Comparison of ENCODE assay signal across 1 cellular context in the genomic region with DNA sequence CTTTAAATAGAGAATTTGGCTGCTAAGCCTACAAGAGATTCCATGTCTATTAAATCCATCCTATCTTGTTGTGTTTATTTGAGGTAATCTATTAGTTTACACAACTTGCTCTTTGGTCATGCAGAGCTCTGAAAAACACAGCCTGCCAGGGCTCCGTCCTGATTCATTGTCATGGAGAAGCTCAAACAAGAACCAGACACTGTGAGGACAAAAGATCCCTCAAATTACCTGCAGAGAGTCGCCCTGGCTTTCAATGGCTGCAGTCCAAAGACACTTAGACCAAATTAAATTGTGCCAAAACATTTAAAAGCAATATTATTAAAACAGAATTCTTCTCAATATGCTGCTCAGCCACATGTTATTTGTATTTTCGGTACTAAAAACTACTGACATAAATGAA.
TF ChIP-seq lines count a peak whose summit lies in the region.

No MANE protein-coding gene starts in this region.

TF ChIP-seq in H1, 55 proteins besides CTCF, POLR2A, EP300 and RAD21 (continued from another document):
- TF ChIP-seq, protein P1, sequence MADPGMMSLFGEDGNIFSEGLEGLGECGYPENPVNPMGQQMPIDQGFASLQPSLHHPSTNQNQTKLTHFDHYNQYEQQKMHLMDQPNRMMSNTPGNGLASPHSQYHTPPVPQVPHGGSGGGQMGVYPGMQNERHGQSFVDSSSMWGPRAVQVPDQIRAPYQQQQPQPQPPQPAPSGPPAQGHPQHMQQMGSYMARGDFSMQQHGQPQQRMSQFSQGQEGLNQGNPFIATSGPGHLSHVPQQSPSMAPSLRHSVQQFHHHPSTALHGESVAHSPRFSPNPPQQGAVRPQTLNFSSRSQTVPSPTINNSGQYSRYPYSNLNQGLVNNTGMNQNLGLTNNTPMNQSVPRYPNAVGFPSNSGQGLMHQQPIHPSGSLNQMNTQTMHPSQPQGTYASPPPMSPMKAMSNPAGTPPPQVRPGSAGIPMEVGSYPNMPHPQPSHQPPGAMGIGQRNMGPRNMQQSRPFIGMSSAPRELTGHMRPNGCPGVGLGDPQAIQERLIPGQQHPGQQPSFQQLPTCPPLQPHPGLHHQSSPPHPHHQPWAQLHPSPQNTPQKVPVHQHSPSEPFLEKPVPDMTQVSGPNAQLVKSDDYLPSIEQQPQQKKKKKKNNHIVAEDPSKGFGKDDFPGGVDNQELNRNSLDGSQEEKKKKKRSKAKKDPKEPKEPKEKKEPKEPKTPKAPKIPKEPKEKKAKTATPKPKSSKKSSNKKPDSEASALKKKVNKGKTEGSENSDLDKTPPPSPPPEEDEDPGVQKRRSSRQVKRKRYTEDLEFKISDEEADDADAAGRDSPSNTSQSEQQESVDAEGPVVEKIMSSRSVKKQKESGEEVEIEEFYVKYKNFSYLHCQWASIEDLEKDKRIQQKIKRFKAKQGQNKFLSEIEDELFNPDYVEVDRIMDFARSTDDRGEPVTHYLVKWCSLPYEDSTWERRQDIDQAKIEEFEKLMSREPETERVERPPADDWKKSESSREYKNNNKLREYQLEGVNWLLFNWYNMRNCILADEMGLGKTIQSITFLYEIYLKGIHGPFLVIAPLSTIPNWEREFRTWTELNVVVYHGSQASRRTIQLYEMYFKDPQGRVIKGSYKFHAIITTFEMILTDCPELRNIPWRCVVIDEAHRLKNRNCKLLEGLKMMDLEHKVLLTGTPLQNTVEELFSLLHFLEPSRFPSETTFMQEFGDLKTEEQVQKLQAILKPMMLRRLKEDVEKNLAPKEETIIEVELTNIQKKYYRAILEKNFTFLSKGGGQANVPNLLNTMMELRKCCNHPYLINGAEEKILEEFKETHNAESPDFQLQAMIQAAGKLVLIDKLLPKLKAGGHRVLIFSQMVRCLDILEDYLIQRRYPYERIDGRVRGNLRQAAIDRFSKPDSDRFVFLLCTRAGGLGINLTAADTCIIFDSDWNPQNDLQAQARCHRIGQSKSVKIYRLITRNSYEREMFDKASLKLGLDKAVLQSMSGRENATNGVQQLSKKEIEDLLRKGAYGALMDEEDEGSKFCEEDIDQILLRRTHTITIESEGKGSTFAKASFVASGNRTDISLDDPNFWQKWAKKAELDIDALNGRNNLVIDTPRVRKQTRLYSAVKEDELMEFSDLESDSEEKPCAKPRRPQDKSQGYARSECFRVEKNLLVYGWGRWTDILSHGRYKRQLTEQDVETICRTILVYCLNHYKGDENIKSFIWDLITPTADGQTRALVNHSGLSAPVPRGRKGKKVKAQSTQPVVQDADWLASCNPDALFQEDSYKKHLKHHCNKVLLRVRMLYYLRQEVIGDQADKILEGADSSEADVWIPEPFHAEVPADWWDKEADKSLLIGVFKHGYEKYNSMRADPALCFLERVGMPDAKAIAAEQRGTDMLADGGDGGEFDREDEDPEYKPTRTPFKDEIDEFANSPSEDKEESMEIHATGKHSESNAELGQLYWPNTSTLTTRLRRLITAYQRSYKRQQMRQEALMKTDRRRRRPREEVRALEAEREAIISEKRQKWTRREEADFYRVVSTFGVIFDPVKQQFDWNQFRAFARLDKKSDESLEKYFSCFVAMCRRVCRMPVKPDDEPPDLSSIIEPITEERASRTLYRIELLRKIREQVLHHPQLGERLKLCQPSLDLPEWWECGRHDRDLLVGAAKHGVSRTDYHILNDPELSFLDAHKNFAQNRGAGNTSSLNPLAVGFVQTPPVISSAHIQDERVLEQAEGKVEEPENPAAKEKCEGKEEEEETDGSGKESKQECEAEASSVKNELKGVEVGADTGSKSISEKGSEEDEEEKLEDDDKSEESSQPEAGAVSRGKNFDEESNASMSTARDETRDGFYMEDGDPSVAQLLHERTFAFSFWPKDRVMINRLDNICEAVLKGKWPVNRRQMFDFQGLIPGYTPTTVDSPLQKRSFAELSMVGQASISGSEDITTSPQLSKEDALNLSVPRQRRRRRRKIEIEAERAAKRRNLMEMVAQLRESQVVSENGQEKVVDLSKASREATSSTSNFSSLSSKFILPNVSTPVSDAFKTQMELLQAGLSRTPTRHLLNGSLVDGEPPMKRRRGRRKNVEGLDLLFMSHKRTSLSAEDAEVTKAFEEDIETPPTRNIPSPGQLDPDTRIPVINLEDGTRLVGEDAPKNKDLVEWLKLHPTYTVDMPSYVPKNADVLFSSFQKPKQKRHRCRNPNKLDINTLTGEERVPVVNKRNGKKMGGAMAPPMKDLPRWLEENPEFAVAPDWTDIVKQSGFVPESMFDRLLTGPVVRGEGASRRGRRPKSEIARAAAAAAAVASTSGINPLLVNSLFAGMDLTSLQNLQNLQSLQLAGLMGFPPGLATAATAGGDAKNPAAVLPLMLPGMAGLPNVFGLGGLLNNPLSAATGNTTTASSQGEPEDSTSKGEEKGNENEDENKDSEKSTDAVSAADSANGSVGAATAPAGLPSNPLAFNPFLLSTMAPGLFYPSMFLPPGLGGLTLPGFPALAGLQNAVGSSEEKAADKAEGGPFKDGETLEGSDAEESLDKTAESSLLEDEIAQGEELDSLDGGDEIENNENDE (IDR thresholded peaks at IDR 0.05; ENCODE audit: insufficient replicate concordance, low read length) = peak; percentile 93
- TF ChIP-seq CHD2 (IDR thresholded peaks at IDR 0.05; ENCODE audit: low read length) = no peak
- no peak for TF ChIP-seq SRF (IDR thresholded peaks at IDR 0.05; ENCODE audit: low read depth, low read length)
- peak; percentile 97 for TF ChIP-seq NANOG (IDR thresholded peaks at IDR 0.05; ENCODE audit: insufficient read depth, low read depth, low read length, poor library complexity, severe bottlenecking)
- no peak for TF ChIP-seq CHD1 (IDR thresholded peaks at IDR 0.05; ENCODE audit: low read depth, low read length)
